Comparison of ENCODE assay signal across 1 cellular context in the genomic region with DNA sequence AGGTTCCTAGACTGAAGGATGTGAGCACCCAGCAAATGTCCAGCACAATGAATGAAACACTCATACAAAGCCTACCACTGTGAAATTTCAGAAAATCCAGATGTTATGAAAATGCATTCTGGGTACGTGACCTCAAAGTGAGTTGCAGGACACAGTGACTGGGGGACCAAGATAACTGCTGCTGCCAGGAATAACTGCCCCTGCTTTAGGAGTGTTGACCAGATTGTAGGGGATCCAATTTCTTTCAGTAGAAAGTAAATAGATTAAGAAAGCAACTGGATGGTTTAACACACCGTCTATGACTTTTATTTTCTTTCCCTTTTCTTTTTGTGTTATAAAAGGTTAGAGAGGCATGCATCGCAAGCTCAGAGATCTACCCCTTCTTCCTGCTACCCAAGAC.
TF ChIP-seq lines count a peak whose summit lies in the region.

No MANE protein-coding gene starts in this region.

TF ChIP-seq in K562, 482 proteins besides CTCF, POLR2A, EP300 and RAD21 (continued from another document):
- TF ChIP-seq, protein P1, sequence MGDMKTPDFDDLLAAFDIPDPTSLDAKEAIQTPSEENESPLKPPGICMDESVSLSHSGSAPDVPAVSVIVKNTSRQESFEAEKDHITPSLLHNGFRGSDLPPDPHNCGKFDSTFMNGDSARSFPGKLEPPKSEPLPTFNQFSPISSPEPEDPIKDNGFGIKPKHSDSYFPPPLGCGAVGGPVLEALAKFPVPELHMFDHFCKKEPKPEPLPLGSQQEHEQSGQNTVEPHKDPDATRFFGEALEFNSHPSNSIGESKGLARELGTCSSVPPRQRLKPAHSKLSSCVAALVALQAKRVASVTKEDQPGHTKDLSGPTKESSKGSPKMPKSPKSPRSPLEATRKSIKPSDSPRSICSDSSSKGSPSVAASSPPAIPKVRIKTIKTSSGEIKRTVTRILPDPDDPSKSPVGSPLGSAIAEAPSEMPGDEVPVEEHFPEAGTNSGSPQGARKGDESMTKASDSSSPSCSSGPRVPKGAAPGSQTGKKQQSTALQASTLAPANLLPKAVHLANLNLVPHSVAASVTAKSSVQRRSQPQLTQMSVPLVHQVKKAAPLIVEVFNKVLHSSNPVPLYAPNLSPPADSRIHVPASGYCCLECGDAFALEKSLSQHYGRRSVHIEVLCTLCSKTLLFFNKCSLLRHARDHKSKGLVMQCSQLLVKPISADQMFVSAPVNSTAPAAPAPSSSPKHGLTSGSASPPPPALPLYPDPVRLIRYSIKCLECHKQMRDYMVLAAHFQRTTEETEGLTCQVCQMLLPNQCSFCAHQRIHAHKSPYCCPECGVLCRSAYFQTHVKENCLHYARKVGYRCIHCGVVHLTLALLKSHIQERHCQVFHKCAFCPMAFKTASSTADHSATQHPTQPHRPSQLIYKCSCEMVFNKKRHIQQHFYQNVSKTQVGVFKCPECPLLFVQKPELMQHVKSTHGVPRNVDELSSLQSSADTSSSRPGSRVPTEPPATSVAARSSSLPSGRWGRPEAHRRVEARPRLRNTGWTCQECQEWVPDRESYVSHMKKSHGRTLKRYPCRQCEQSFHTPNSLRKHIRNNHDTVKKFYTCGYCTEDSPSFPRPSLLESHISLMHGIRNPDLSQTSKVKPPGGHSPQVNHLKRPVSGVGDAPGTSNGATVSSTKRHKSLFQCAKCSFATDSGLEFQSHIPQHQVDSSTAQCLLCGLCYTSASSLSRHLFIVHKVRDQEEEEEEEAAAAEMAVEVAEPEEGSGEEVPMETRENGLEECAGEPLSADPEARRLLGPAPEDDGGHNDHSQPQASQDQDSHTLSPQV (IDR thresholded peaks at IDR 0.05): 0 out of 2 replicates have a peak, but pooled peaks have one; percentile 13
- 0 out of 2 replicates have a peak, but pooled peaks have one; percentile 19 for TF ChIP-seq NFIC (IDR thresholded peaks at IDR 0.05)
- TF ChIP-seq TRIM24 (IDR thresholded peaks at IDR 0.05): 0 out of 4 replicates have a peak, but pooled peaks of 1 of the 2 experiments have one; percentile 28
- TF ChIP-seq LCOR (CRISPR knock-in tag; IDR thresholded peaks at IDR 0.05): no peak
- TF ChIP-seq, protein P2, sequence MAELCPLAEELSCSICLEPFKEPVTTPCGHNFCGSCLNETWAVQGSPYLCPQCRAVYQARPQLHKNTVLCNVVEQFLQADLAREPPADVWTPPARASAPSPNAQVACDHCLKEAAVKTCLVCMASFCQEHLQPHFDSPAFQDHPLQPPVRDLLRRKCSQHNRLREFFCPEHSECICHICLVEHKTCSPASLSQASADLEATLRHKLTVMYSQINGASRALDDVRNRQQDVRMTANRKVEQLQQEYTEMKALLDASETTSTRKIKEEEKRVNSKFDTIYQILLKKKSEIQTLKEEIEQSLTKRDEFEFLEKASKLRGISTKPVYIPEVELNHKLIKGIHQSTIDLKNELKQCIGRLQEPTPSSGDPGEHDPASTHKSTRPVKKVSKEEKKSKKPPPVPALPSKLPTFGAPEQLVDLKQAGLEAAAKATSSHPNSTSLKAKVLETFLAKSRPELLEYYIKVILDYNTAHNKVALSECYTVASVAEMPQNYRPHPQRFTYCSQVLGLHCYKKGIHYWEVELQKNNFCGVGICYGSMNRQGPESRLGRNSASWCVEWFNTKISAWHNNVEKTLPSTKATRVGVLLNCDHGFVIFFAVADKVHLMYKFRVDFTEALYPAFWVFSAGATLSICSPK (IDR thresholded peaks at IDR 0.05; ENCODE audit: borderline replicate concordance): no peak
- TF ChIP-seq MEF2A (IDR thresholded peaks at IDR 0.05; ENCODE audit: control insufficient read depth, low read depth, low read length): 0 out of 2 replicates have a peak, but pooled peaks have one; percentile 57
- TF ChIP-seq KDM1A (IDR thresholded peaks at IDR 0.05): peak; percentile 52 to 64; a peak in 3 of 4 replicates
- peak; percentile 40; the same call in 1 of the 2 replicates for TF ChIP-seq TEAD4 (IDR thresholded peaks at IDR 0.05; ENCODE audit: low read length)
- no peak for TF ChIP-seq TEAD4 (CRISPR knock-in tag; IDR thresholded peaks at IDR 0.05; ENCODE audit: borderline replicate concordance)
- peak; percentile 59 for TF ChIP-seq ARID1B (IDR thresholded peaks at IDR 0.05)
- TF ChIP-seq NCOR1 (IDR thresholded peaks at IDR 0.05): peak; percentile 54; the same call in 1 of the 2 replicates
- TF ChIP-seq TCF3 (CRISPR knock-in tag; IDR thresholded peaks at IDR 0.05): peak; percentile 75
- peak in 1 of 2 experiments; percentile 72; a peak in 1 of 4 replicates for TF ChIP-seq RCOR1 (IDR thresholded peaks at IDR 0.05; ENCODE audit: borderline replicate concordance in 1 of 2, low read depth in 2 of 2, low read length in 2 of 2)
- peak; percentile 79 for TF ChIP-seq CBFA2T3 (IDR thresholded peaks at IDR 0.05)
- 0 out of 2 replicates have a peak, but pooled peaks have one; percentile 30 for TF ChIP-seq LEF1 (IDR thresholded peaks at IDR 0.05)
- no peak for TF ChIP-seq KAT7 (CRISPR knock-in tag; IDR thresholded peaks at IDR 0.05; ENCODE audit: borderline replicate concordance)
- TF ChIP-seq PCBP1 (IDR thresholded peaks at IDR 0.05; ENCODE audit: low read depth, low read length, poor library complexity, severe bottlenecking): no peak
- TF ChIP-seq CBFA2T2 (conservative IDR thresholded peaks at IDR 0.05): peak; percentile 56
- no peak for TF ChIP-seq EZH2 (IDR thresholded peaks at IDR 0.05; ENCODE audit: borderline replicate concordance, low read depth, low read length)
TF ChIP-seq in K562: peak in this region for 17.
